In the genomic region with DNA sequence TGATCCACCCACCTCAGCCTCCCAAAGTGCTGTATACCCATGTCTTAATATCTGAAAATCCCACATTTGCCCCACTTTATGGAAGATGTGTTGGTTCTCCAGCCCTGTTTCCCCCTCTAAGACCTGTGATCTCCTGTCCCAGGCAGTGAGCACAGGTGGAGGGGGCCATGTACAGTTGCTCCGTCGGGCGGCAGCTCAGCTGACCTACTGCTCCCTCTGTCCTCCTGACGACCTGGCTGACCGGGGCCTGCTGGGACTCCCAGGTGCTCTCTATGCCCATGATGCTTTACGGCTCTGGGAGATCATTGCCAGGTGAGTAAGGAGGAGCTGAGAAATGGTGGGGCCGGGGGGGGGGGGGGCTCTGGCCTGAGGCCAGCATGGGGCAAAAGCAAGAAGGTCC, we compare ENCODE assay signal across 8 cellular contexts. TPM values are rescaled to one million over a fixed set of nuclear protein-coding genes. Genes with fewer than 3 reads are reported as not detected.
"Had no signal": no experiment of that assay in that cellular context is flagged by ENCODE, and none has a peak within 500 bp of the region (broad histone marks: within the 10 kb centered on the region; RNA-seq: fewer than 3 reads in every experiment).

No MANE protein-coding gene starts in this region.

- H3K27ac Mint-ChIP-seq: GM23338, HFFc6 had no signal

- H3K4me3 ChIP-seq: GM23338, HAP-1 had no signal

- H3K9me3 Mint-ChIP-seq: GM23338, HFFc6, IgD-negative memory B cell had no signal

- H3K27me3 Mint-ChIP-seq: IgD-negative memory B cell had no signal

- H3K27ac ChIP-seq: HL-60 had no signal

- DNase-seq: H7, HFFc6 had no signal

- H3K9me3 ChIP-seq: HAP-1 had no signal

- H3K4me3 Mint-ChIP-seq: GM23338, HFFc6 had no signal

- H3K36me3 Mint-ChIP-seq: IgD-negative memory B cell had no signal

RNA-seq across cellular contexts. Expression of gene ALOX12, which starts 9.9 kb away (rescaled TPM):
- total RNA-seq: HepG2, HFFc6, HT1080 had no signal
- polyA plus RNA-seq: HepG2 had no signal

RNA-seq across cellular contexts. Expression of gene BCL6B, which starts 17.1 kb away (rescaled TPM):
- total RNA-seq: HepG2, HFFc6, HT1080 had no signal
- polyA plus RNA-seq: HepG2 had no signal

RNA-seq across cellular contexts. Expression of gene SLC16A11, which starts 38.2 kb away (rescaled TPM):
- total RNA-seq: HepG2, HFFc6, HT1080 had no signal
- polyA plus RNA-seq: HepG2 had no signal
